Comparison of ENCODE assay signal across 32 cellular contexts in the genomic region with DNA sequence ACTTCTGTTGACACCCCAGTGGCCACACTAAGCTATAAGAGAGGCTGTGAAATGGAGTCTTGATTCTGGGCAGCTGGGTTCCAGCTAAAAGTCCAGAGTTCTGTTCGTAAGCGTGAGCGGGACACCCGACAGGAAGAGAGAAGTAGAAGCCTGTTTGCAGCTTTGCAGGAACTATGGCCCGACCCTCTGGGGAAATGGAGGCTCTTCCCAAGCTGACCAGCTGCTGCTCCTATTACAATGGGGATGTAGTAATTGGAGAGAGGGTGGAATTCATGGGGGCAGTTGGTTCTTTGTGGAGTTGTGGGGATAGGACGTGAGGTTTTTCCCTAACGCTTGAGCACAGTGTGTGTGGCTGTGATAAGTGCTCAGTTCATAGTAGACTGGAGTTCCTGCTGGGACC. TPM values are rescaled to one million over a fixed set of nuclear protein-coding genes. Genes with fewer than 3 reads are reported as not detected.
"Had no signal": no experiment of that assay in that cellular context is flagged by ENCODE, and none has a peak within 500 bp of the region (broad histone marks: within the 10 kb centered on the region; RNA-seq: fewer than 3 reads in every experiment).

No MANE protein-coding gene starts in this region.

- H3K4me1 ChIP-seq: adrenal gland, ascending aorta, upper lobe of right lung had no signal

- H3K36me3 ChIP-seq: adrenal gland, ascending aorta, brain microvascular endothelial cell, spleen, thoracic aorta, upper lobe of right lung had no signal

- H3K4me3 Mint-ChIP-seq: activated B cell treated with CpG ODN at 0.5 μM for 24 hours; activated CD4-positive, alpha-beta T cell treated with anti-CD3 and anti-CD28 coated beads for 36 hours; activated naive CD8-positive, alpha-beta T cell; activated T-cell treated with anti-CD3 and anti-CD28 coated beads, Interleukin-2, amount 50 U/mL, for 24 hours; dendritic cell treated with granulocyte-macrophage colony-stimulating factor and Interleukin-4, amounts not matched to agents 40 ng/mL and 50 ng/mL, for 4 days; immature natural killer cell; nephron progenitor cell; T-helper 17 cell had no signal

- H3K27me3 ChIP-seq: adrenal gland, ascending aorta, hepatocyte, upper lobe of right lung had no signal

- H3K36me3 Mint-ChIP-seq: activated naive CD8-positive, alpha-beta T cell had no signal

- DNase-seq: activated B cell treated with CpG ODN at 0.5 μM for 24 hours; activated CD4-positive, alpha-beta T cell treated with anti-CD3 and anti-CD28 coated beads for 36 hours; activated CD4-positive, alpha-beta T cell treated with anti-CD3 and anti-CD28 coated beads, Interleukin-2, amount 50 U/mL, for 4 hours; activated CD8-positive, alpha-beta memory T cell treated with anti-CD3 and anti-CD28 coated beads for 24 hours; activated CD8-positive, alpha-beta memory T cell treated with anti-CD3 and anti-CD28 coated beads, Interleukin-2, amount 50 U/mL, for 4 hours; activated naive CD4-positive, alpha-beta T cell; activated T-cell treated with anti-CD3 and anti-CD28 coated beads, Interleukin-2, amount 50 U/mL, for 24 hours; adrenal gland; brain microvascular endothelial cell; effector CD4-positive, alpha-beta T cell; erythroblast; foreskin fibroblast; immature natural killer cell; kidney glomerular epithelial cell; left ventricle myocardium superior; mammary epithelial cell; nephron progenitor cell; occipital lobe; spleen; stimulated activated CD4-positive, alpha-beta T cell treated with anti-CD3 and anti-CD28 coated beads, Interleukin-4, amount 100 ng/mL, for 1 hour; stimulated activated naive CD4-positive, alpha-beta T cell; SW 1271; T-helper 17 cell; upper lobe of right lung had no signal

- H2AFZ ChIP-seq: hepatocyte had no signal

- H3K4me2 ChIP-seq: hepatocyte had no signal

- H3K9me3 ChIP-seq: adrenal gland, thoracic aorta, upper lobe of right lung had no signal

- H3K9me3 Mint-ChIP-seq: activated B cell treated with CpG ODN at 0.5 μM for 24 hours; activated T-cell treated with anti-CD3 and anti-CD28 coated beads, Interleukin-2, amount 50 U/mL, for 24 hours; activated T-helper 2 cell treated with anti-CD3 and anti-CD28 coated beads, Interferon-gamma antibody, Interleukin-2, Interleukin-4, amounts not matched to agents 10 μg/mL and 5 μg/mL and 100 μg/mL, durations not matched to agents 14 hours and 24 hours and 36 hours; immature natural killer cell had no signal

- H3K27ac ChIP-seq: adrenal gland, ascending aorta, brain microvascular endothelial cell, hepatocyte, spleen, thoracic aorta, upper lobe of right lung had no signal

- H3K27ac Mint-ChIP-seq: activated B cell treated with CpG ODN at 0.5 μM for 24 hours; activated CD4-positive, alpha-beta T cell treated with anti-CD3 and anti-CD28 coated beads for 36 hours; activated naive CD8-positive, alpha-beta T cell; activated T-cell treated with anti-CD3 and anti-CD28 coated beads, Interleukin-2, amount 50 U/mL, for 24 hours; activated T-helper 2 cell treated with anti-CD3 and anti-CD28 coated beads, Interferon-gamma antibody, Interleukin-2, Interleukin-4, amounts not matched to agents 10 μg/mL and 5 μg/mL and 100 μg/mL, durations not matched to agents 14 hours and 24 hours and 36 hours; dendritic cell treated with granulocyte-macrophage colony-stimulating factor and Interleukin-4, amounts not matched to agents 40 ng/mL and 50 ng/mL, for 4 days; nephron progenitor cell had no signal

- H3K79me2 ChIP-seq: hepatocyte had no signal

- ATAC-seq: T-helper 17 cell had no signal

- H3K4me3 ChIP-seq: adrenal gland, ascending aorta, hepatocyte, spleen, thoracic aorta, upper lobe of right lung had no signal

RNA-seq across cellular contexts. Expression of a gene that starts 30.2 kb away (rescaled TPM):
- total RNA-seq: activated T-helper 2 cell treated with anti-CD3 and anti-CD28 coated beads, Interferon-gamma antibody, Interleukin-2, Interleukin-4, amounts not matched to agents 10 μg/mL and 5 μg/mL and 100 μg/mL, durations not matched to agents 14 hours and 24 hours and 36 hours; ascending aorta; glomerular endothelial cell; occipital lobe; thoracic aorta had no signal
- polyA plus RNA-seq: fibroblast of lung, hepatocyte, immature natural killer cell, mammary epithelial cell had no signal
